1 cellular context compared by ENCODE assay signal in genomic region chr4:113537183-113537977, GRCh38.
TF ChIP-seq lines count a peak whose summit lies in the region.

No MANE protein-coding gene starts in this region.

TF ChIP-seq in IMR-90, 13 proteins besides CTCF, POLR2A, EP300 and RAD21 (continued from another document):
- TF ChIP-seq FOS (IDR thresholded peaks at IDR 0.05; ENCODE audit: low read depth, low read length) (no peak), MAFK (IDR thresholded peaks at IDR 0.05; ENCODE audit: low read depth, low read length) (no peak)
